Comparison of ENCODE assay signal across 8 cellular contexts in the genomic region with DNA sequence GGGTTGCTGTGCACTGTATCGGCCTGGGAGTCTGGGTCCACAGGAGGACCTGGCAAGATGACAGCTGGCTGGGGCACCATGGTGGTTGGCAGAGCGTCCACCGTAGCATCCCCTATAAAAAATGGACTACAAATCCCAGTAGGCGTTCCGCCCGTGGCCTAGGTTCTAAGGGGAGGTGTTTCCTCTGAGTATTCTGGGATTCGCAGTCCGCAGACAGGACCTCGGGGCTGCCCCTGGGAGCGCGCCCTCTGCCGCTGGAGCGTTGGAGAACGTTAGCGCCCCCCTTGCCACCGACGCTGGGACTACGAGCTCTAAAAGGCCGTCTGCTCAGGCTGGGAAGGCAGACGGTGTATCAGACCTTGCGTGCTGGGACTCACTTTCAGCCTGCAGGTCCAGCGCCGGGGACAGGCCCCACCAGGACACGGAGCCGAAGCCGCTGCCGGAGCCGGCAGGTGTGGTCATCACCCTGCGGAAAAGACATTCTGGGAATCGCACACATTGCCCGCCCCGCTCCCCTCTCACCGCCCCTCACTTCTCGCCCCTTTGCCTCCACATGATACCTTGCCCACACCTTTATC. TPM values are rescaled to one million over a fixed set of nuclear protein-coding genes. Genes with fewer than 3 reads are reported as not detected.
DNase-seq lines count a peak whose midpoint lies in the region; ATAC-seq and TF ChIP-seq lines count a peak whose summit lies in the region.

No MANE protein-coding gene starts in this region.

- 0% methylated on average over 5 of the region's 34 CpGs for WGBS in esophagus muscularis mucosa

- no peak for TF ChIP-seq POLR2A in esophagus muscularis mucosa (IDR thresholded peaks at IDR 0.05; ENCODE audit: low read depth)

- TF ChIP-seq CTCF in esophagus muscularis mucosa (IDR thresholded peaks at IDR 0.05) (no peak), type B pancreatic cell (conservative IDR thresholded peaks at IDR 0.05) (peak; percentile 81)

- CTCF ChIA-PET in activated CD8-positive, alpha-beta memory T cell treated with anti-CD3 and anti-CD28 coated beads, Interleukin-2, amount 10 ng/mL, durations not matched to agents 7 days and 5 days (lab: Charles Lee) = interaction anchor here (1.1 to 1.6 kb wide), 5 partner anchors 26 to 222 kb away, joined by 3 to 5 read pairs (median 4); no protein-coding TSS in a partner anchor

- intact Hi-C loops in esophagus muscularis mucosa (cut with DNase I) = no loop called here

- H3K9me3 ChIP-seq in esophagus muscularis mucosa = no peaks in the 10 kb centered on the region

- peak overlapping the region; percentile 36 to 60 (median 44) for H3K4me3 ChIP-seq in esophagus muscularis mucosa

- no peak overlapping the region for H3K27ac Mint-ChIP-seq in activated CD8-positive, alpha-beta memory T cell treated with anti-CD3 and anti-CD28 coated beads, Interleukin-2, amount 10 ng/mL, durations not matched to agents 7 days and 5 days
- H3K27ac Mint-ChIP-seq in type B pancreatic cell = peak overlapping the region; percentile 98

- H3K36me3 Mint-ChIP-seq in activated CD8-positive, alpha-beta memory T cell treated with anti-CD3 and anti-CD28 coated beads, Interleukin-2, amount 10 ng/mL, durations not matched to agents 7 days and 5 days = no peaks in the 10 kb centered on the region
- no peaks in the 10 kb centered on the region for H3K36me3 Mint-ChIP-seq in type B pancreatic cell

- peaks cover 6 to 24% (median 18%) of the 10 kb centered on the region in 4 donors for H3K4me1 ChIP-seq in esophagus muscularis mucosa

- peak overlapping the region in 1 of 4 donors; percentile 36 for H3K27ac ChIP-seq in esophagus muscularis mucosa (replicated peaks in 1 of 4)

- peak; percentile 12 for ATAC-seq in HG03460 (IDR thresholded peaks at IDR 0.05; ENCODE audit: unreplicated experiment)
- ATAC-seq in activated CD8-positive, alpha-beta memory T cell treated with anti-CD3 and anti-CD28 coated beads, Interleukin-2, amount 10 ng/mL, durations not matched to agents 7 days and 5 days = peak; percentile 64
- ATAC-seq in HG02610 (IDR thresholded peaks at IDR 0.05; ENCODE audit: unreplicated experiment) = no peak

- peaks cover 50% of the 10 kb centered on the region for H3K27me3 Mint-ChIP-seq in activated CD8-positive, alpha-beta memory T cell treated with anti-CD3 and anti-CD28 coated beads, Interleukin-2, amount 10 ng/mL, durations not matched to agents 7 days and 5 days
- peaks cover 43% of the 10 kb centered on the region for H3K27me3 Mint-ChIP-seq in type B pancreatic cell

- H3K4me3 Mint-ChIP-seq in activated CD8-positive, alpha-beta memory T cell treated with anti-CD3 and anti-CD28 coated beads, Interleukin-2, amount 10 ng/mL, durations not matched to agents 7 days and 5 days = peak overlapping the region; percentile 67
- H3K4me3 Mint-ChIP-seq in type B pancreatic cell = peak overlapping the region; percentile 98

- DNase-seq in DMS79 (lab: John Stamatoyannopoulos, UW) (peak; percentile 38), NCI-H526 treated with DMSO at 0.1 percent for 48 hours (lab: John Stamatoyannopoulos, UW) (peak; percentile 81), esophagus muscularis mucosa (ENCODE audit: extremely low spot score) (no peak), myocyte (ENCODE audit: low read depth) (peak; percentile 87), type B pancreatic cell (ENCODE audit: extremely low spot score, unreplicated experiment) (no peak)
- peak; percentile 69 for DNase-seq in activated CD8-positive, alpha-beta memory T cell treated with anti-CD3 and anti-CD28 coated beads, Interleukin-2, amount 10 ng/mL, durations not matched to agents 7 days and 5 days

- H3K9me3 Mint-ChIP-seq in activated CD8-positive, alpha-beta memory T cell treated with anti-CD3 and anti-CD28 coated beads, Interleukin-2, amount 10 ng/mL, durations not matched to agents 7 days and 5 days (ENCODE audit: low read depth) = no peaks in the 10 kb centered on the region
- H3K9me3 Mint-ChIP-seq in type B pancreatic cell = no peaks in the 10 kb centered on the region

- peaks cover 3 to 100% (median 67%) of the 10 kb centered on the region in 4 donors for H3K27me3 ChIP-seq in esophagus muscularis mucosa

- peaks cover 10% of the 10 kb centered on the region for H3K4me1 Mint-ChIP-seq in activated CD8-positive, alpha-beta memory T cell treated with anti-CD3 and anti-CD28 coated beads, Interleukin-2, amount 10 ng/mL, durations not matched to agents 7 days and 5 days
- peaks cover 9% of the 10 kb centered on the region for H3K4me1 Mint-ChIP-seq in type B pancreatic cell (ENCODE audit: unreplicated experiment)

- no peaks in the 10 kb centered on the region for H3K36me3 ChIP-seq in esophagus muscularis mucosa

- no peak for TF ChIP-seq EP300 in esophagus muscularis mucosa (IDR thresholded peaks at IDR 0.05)

RNA-seq across cellular contexts. Expression of a gene that starts 0.4 kb away (rescaled TPM):
- total RNA-seq in activated CD8-positive, alpha-beta memory T cell treated with anti-CD3 and anti-CD28 coated beads, Interleukin-2, amount 10 ng/mL, durations not matched to agents 7 days and 5 days = under 1 TPM in 1 of 2 experiments, not detected in 1; 0.35 TPM
- total RNA-seq in esophagus muscularis mucosa (under 1 TPM in 1 of 4 donors, not detected in 3; 0.83 TPM), myocyte (0.94 and 1.4 TPM in 2 replicates), type B pancreatic cell (ENCODE audit: low replicate concordance) (5.9 and 12.2 TPM in 2 replicates)
- 2.0 TPM for polyA plus RNA-seq in myocyte (2012)

RNA-seq across cellular contexts. Expression of a gene that starts 8.5 kb away (rescaled TPM):
- total RNA-seq in activated CD8-positive, alpha-beta memory T cell treated with anti-CD3 and anti-CD28 coated beads, Interleukin-2, amount 10 ng/mL, durations not matched to agents 7 days and 5 days = not detected
- total RNA-seq in esophagus muscularis mucosa = not detected
- 1.5 and 1.7 TPM in 2 replicates for total RNA-seq in myocyte
- 0.88 TPM for polyA plus RNA-seq in myocyte (2012)
- total RNA-seq in type B pancreatic cell (ENCODE audit: low replicate concordance) = 2.1 and 4.3 TPM in 2 replicates

RNA-seq across cellular contexts. Expression of a gene that starts 14.0 kb away (rescaled TPM):
- not detected for total RNA-seq in activated CD8-positive, alpha-beta memory T cell treated with anti-CD3 and anti-CD28 coated beads, Interleukin-2, amount 10 ng/mL, durations not matched to agents 7 days and 5 days
- 1 to 10 TPM in 2 of 4 donors, under 1 TPM in 1, not detected in 1; 0.80 to 2.1 (median 1.7) TPM for total RNA-seq in esophagus muscularis mucosa
- total RNA-seq in myocyte = 1.4 TPM in 1 of 2 replicates, not detected in the other
- polyA plus RNA-seq in myocyte (2012) = 0.19 TPM
- total RNA-seq in type B pancreatic cell (ENCODE audit: low replicate concordance) = 5.0 and 9.1 TPM in 2 replicates

RNA-seq across cellular contexts. Expression of a gene that starts 17.0 kb away (rescaled TPM):
- 1 to 10 TPM in 1 of 2 experiments, under 1 TPM in 1; 0.41 to 1.0 TPM for total RNA-seq in activated CD8-positive, alpha-beta memory T cell treated with anti-CD3 and anti-CD28 coated beads, Interleukin-2, amount 10 ng/mL, durations not matched to agents 7 days and 5 days
- 1 to 10 TPM in 1 of 4 donors, not detected in 3; 2.0 TPM for total RNA-seq in esophagus muscularis mucosa
- total RNA-seq in myocyte = 4,534 and 4,610 TPM in 2 replicates
- 2,366 TPM for polyA plus RNA-seq in myocyte (2012)
- 27.6 and 83.1 TPM in 2 replicates for total RNA-seq in type B pancreatic cell (ENCODE audit: low replicate concordance)

RNA-seq across cellular contexts. Expression of a gene that starts 43.3 kb away (rescaled TPM):
- total RNA-seq in activated CD8-positive, alpha-beta memory T cell treated with anti-CD3 and anti-CD28 coated beads, Interleukin-2, amount 10 ng/mL, durations not matched to agents 7 days and 5 days = not detected
- total RNA-seq in esophagus muscularis mucosa (1 to 10 TPM in 2 of 4 donors, under 1 TPM in 2; 0.42 to 2.7 (median 1.4) TPM), myocyte (0.05 and 0.31 TPM in 2 replicates), type B pancreatic cell (ENCODE audit: low replicate concordance) (3.9 and 4.3 TPM in 2 replicates)
- polyA plus RNA-seq in myocyte (2012) = 0.42 TPM

Comparison
In these comparisons a context has a peak if more than half of its experiments do, and no peak if none do; other contexts are left out.
1. DNase-seq: peak in DMS79 (single experiment), NCI-H526 treated with DMSO at 0.1 percent for 48 hours (single experiment), activated CD8-positive, alpha-beta memory T cell treated with anti-CD3 and anti-CD28 coated beads, Interleukin-2, amount 10 ng/mL, durations not matched to agents 7 days and 5 days (single experiment) and myocyte (single experiment); none in esophagus muscularis mucosa (single experiment) and type B pancreatic cell (single experiment).